8 cellular contexts compared by ENCODE assay signal in the genomic region with DNA sequence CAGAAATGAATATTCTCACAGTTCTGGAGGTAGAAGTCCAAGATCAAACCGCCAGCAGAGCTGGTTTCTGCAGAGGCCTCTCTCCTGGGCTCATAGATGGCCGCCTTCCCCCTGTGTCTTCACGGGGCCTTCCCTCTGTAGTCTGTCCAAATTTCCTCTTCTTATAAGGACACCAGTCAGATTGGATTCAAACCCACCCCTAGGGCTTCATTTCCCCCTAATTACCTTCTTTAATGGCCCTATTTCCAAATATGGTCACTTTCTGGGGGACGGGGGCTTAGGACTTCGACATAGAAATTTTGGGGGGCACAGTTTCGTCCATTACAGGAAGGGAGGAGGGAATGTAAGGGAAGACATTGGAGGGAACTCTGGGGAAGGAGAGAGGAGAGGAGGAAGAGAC.
"Had no signal": no experiment of that assay in that cellular context is flagged by ENCODE, and none has a peak within 500 bp of the region (broad histone marks: within the 10 kb centered on the region; RNA-seq: fewer than 3 reads in every experiment).

No MANE protein-coding gene starts in this region.

- H3K4me3 ChIP-seq: GM23248, HAP-1 had no signal

- H3K4me1 ChIP-seq: HAP-1 had no signal

- H3K9ac ChIP-seq: GM23248 had no signal

- DNase-seq: GM23248, GOT3, H7, HFFc6, KBM-7 had no signal

- H3K27ac Mint-ChIP-seq: HFFc6 had no signal

- H3K27ac ChIP-seq: GM23248, HL-60 had no signal

- H3K9me3 ChIP-seq: HAP-1 had no signal

- H3K36me3 Mint-ChIP-seq: IgD-negative memory B cell had no signal

- H3K36me3 ChIP-seq: HAP-1 had no signal

- H3K9me3 Mint-ChIP-seq: HFFc6, IgD-negative memory B cell had no signal

- H3K4me3 Mint-ChIP-seq: HFFc6, IgD-negative memory B cell had no signal
